Comparison of ENCODE assay signal across 22 cellular contexts in genomic region chr2:8572712-8573233, GRCh38.
DNase-seq lines count a peak whose midpoint lies in the region; ATAC-seq and TF ChIP-seq lines count a peak whose summit lies in the region.
"Had no signal": no experiment of that assay in that cellular context is flagged by ENCODE, and none has a peak within 500 bp of the region (broad histone marks: within the 10 kb centered on the region; RNA-seq: fewer than 3 reads in every experiment).

No MANE protein-coding gene starts in this region.

- H3K9me3 ChIP-seq in OCI-LY3 (ENCODE audit: insufficient read depth, low read length) = no peaks in the 10 kb centered on the region; the same call in 1 of the 2 replicates
- H3K9me3 ChIP-seq in sigmoid colon = no peaks in the 10 kb centered on the region
- H3K9me3 ChIP-seq: gastroesophageal sphincter, Peyer's patch, upper lobe of left lung had no signal

- H3K27me3 ChIP-seq in OCI-LY3 (ENCODE audit: low read depth, low read length) (no peaks in the 10 kb centered on the region), sigmoid colon (no peaks in the 10 kb centered on the region)
- H3K27me3 ChIP-seq: gastroesophageal sphincter, Peyer's patch, upper lobe of left lung had no signal

- no peak for ATAC-seq in GM21526 (IDR thresholded peaks at IDR 0.05; ENCODE audit: low FRiP score, unreplicated experiment)
- ATAC-seq: activated T-cell treated with anti-CD3 and anti-CD28 coated beads, Interleukin-2, amount 50 U/mL, for 4 hours; gastroesophageal sphincter; SK-N-SH treated with all-trans-retinoic acid at 6 μM for 48 hours had no signal

- peaks cover 82% of the 10 kb centered on the region for H3K4me1 ChIP-seq in OCI-LY3 (ENCODE audit: low read length)
- H3K4me1 ChIP-seq in sigmoid colon = no peaks in the 10 kb centered on the region

- peak overlapping the region; percentile 91; the same call in 1 of the 2 replicates for H3K27ac ChIP-seq in OCI-LY3 (ENCODE audit: low read length)
- no peak overlapping the region for H3K27ac ChIP-seq in sigmoid colon
- H3K27ac ChIP-seq: epithelial cell of prostate, gastroesophageal sphincter, Peyer's patch, upper lobe of left lung had no signal

- TF ChIP-seq CTCF in OCI-LY3 (IDR thresholded peaks at IDR 0.05; ENCODE audit: low read depth, low read length) (no peak), sigmoid colon (IDR thresholded peaks at IDR 0.05) (no peak)

- peaks cover 35% of the 10 kb centered on the region for H3K36me3 ChIP-seq in OCI-LY3 (replicated peaks; ENCODE audit: low read depth, low read length)
- no peaks in the 10 kb centered on the region for H3K36me3 ChIP-seq in sigmoid colon
- H3K36me3 ChIP-seq: gastroesophageal sphincter, Peyer's patch, upper lobe of left lung had no signal

- 84 to 93% methylated on average over 12 of the region's 12 CpGs for WGBS in sigmoid colon, 2 donors

- intact Hi-C loops in sigmoid colon (cut with DNase I) = no loop called here

- H3K4me3 ChIP-seq in OCI-LY3 (ENCODE audit: low read length) (no peak overlapping the region), sigmoid colon (no peak overlapping the region)
- H3K4me3 ChIP-seq: gastroesophageal sphincter, Peyer's patch, upper lobe of left lung had no signal

- H3K9ac ChIP-seq in OCI-LY3 (ENCODE audit: low read length) = peak overlapping the region; percentile 85; the same call in 1 of the 2 replicates

- DNase-seq in DMS53 (lab: John Stamatoyannopoulos, UW) = peak; percentile 57
- DNase-seq in DMS53 treated with DMSO at 0.1 percent for 48 hours (lab: John Stamatoyannopoulos, UW; ENCODE audit: unreplicated experiment) = no peak
- peak; percentile 56 for DNase-seq in islet precursor cell
- peak; percentile 48 for DNase-seq in sigmoid colon
- DNase-seq in NCI-H1048 (lab: John Stamatoyannopoulos, UW) = no peak
- no peak for DNase-seq in T-helper 2 cell
- DNase-seq: activated CD4-positive, alpha-beta T cell treated with anti-CD3 and anti-CD28 coated beads, Interleukin-2, amount 50 U/mL, for 4 hours; activated naive CD4-positive, alpha-beta T cell treated with anti-CD3 and anti-CD28 coated beads, Interleukin-2, amount 50 U/mL, for 16 hours; activated T-cell treated with anti-CD3 and anti-CD28 coated beads, Interleukin-2, amount 50 U/mL, for 4 hours; cortex of kidney; DMS79 treated with DMSO at 0.1 percent for 48 hours; NCI-H2081 treated with DMSO at 0.1 percent for 48 hours; NCI-H524 treated with DMSO at 0.1 percent for 48 hours; Peyer's patch; stimulated activated CD4-positive, alpha-beta T cell treated with anti-CD3 and anti-CD28 coated beads, Interleukin-12 subunit alpha, Interleukin-12 subunit beta, amount 100 ng/mL, for 4 hours; stimulated activated naive CD4-positive, alpha-beta T cell; upper lobe of left lung had no signal

- peak overlapping the region; percentile 78 for H3K4me2 ChIP-seq in OCI-LY3 (ENCODE audit: low read length)

- TF ChIP-seq EP300 in sigmoid colon (IDR thresholded peaks at IDR 0.05) = no peak

- no peak overlapping the region for H2AFZ ChIP-seq in OCI-LY3 (ENCODE audit: low read depth, low read length)

- no peak for TF ChIP-seq POLR2A in sigmoid colon (IDR thresholded peaks at IDR 0.05)

- H3K79me2 ChIP-seq in OCI-LY3 (ENCODE audit: low read length) = peaks cover 7% of the 10 kb centered on the region

- no peaks in the 10 kb centered on the region for H4K20me1 ChIP-seq in OCI-LY3 (ENCODE audit: insufficient read depth, low read length)

Comparison
In these comparisons a context has a peak if more than half of its experiments do, and no peak if none do; other contexts are left out.
1. DNase-seq: peak in DMS53 (single experiment), islet precursor cell (single experiment) and sigmoid colon (single experiment); none in DMS53 treated with DMSO at 0.1 percent for 48 hours (single experiment), NCI-H1048 (single experiment) and T-helper 2 cell (0 of 5).